Comparison of ENCODE assay signal across 32 cellular contexts in genomic region chr10:14293516-14293915, GRCh38. TPM values are rescaled to one million over a fixed set of nuclear protein-coding genes. Genes with fewer than 3 reads are reported as not detected.
A peak's percentile ranks its signal among the peaks of the same experiment; 100 is the strongest.
DNase-seq lines count a peak whose midpoint lies in the region; ATAC-seq and TF ChIP-seq lines count a peak whose summit lies in the region.
"Had no signal": no experiment of that assay in that cellular context is flagged by ENCODE, and none has a peak within 500 bp of the region (broad histone marks: within the 10 kb centered on the region; RNA-seq: fewer than 3 reads in every experiment).

No MANE protein-coding gene starts in this region.

- peaks cover 0 to 3% (median 0%) of the 10 kb centered on the region in 3 donors for H3K9me3 ChIP-seq in body of pancreas
- H3K9me3 ChIP-seq: SJCRH30 had no signal

- 5 to 17% methylated on average over 3 of the region's 3 CpGs for WGBS in body of pancreas, 2 donors

- no peak overlapping the region for H3K4me3 ChIP-seq in body of pancreas
- H3K4me3 ChIP-seq: A549, GM12878, PC-9, SJCRH30 had no signal

- no peaks in the 10 kb centered on the region for H3K4me1 Mint-ChIP-seq in CD14-positive monocyte

- no peaks in the 10 kb centered on the region for H3K27me3 ChIP-seq in body of pancreas
- H3K27me3 ChIP-seq: SJCRH30 had no signal

- DNase-seq in M059J (ENCODE audit: low read depth) (peak; percentile 42), body of pancreas (no peak), fibroblast of peridontal ligament (ENCODE audit: extremely low read depth) (peak; percentile 65), NCI-H2029 treated with DMSO at 0.1 percent for 48 hours (lab: John Stamatoyannopoulos, UW) (no peak), CD14-positive monocyte (ENCODE audit: low spot score) (no peak), NCI-H187 (lab: John Stamatoyannopoulos, UW) (no peak)
- DNase-seq in activated naive CD4-positive, alpha-beta T cell treated with anti-CD3 and anti-CD28 coated beads, Interleukin-2, amount 50 U/mL, for 72 hours (ENCODE audit: low spot score in 2 of 2): no peak
- DNase-seq: C1 segment of cervical spinal cord; Caco-2; CD8-positive, alpha-beta T cell; DMS 273 treated with DMSO at 0.1 percent for 48 hours; DMS79; EL; GDM1; GOT3; NCI-H1092 treated with DMSO at 0.1 percent for 48 hours; NCI-H1436; NCI-H187 treated with DMSO at 0.1 percent for 48 hours; NCI-H2107; NCI-H446 treated with DMSO at 0.1 percent for 48 hours; NCI-H526; NCI-H82; NK-92 treated with Interleukin-12 subunit alpha and Interleukin-12 subunit beta, amount 100 ng/mL, for 24 hours; PC-9; SJCRH30 had no signal

- peaks cover 8 to 12% of the 10 kb centered on the region in 2 donors for H3K9me3 Mint-ChIP-seq in activated naive CD4-positive, alpha-beta T cell treated with anti-CD3 and anti-CD28 coated beads, Interleukin-2, amount 50 U/mL, for 72 hours
- peaks cover 5 to 22% (median 10%) of the 10 kb centered on the region in 7 donors for H3K9me3 Mint-ChIP-seq in CD14-positive monocyte

- TF ChIP-seq CTCF in body of pancreas (IDR thresholded peaks at IDR 0.05) (no peak), CD14-positive monocyte (IDR thresholded peaks at IDR 0.05) (no peak)

- peaks cover 5 to 7% of the 10 kb centered on the region in 2 donors for H3K36me3 Mint-ChIP-seq in activated naive CD4-positive, alpha-beta T cell treated with anti-CD3 and anti-CD28 coated beads, Interleukin-2, amount 50 U/mL, for 72 hours
- no peaks in the 10 kb centered on the region for H3K36me3 Mint-ChIP-seq in CD14-positive monocyte
- H3K36me3 Mint-ChIP-seq: CD8-positive, alpha-beta T cell; IgD-negative memory B cell had no signal

- peak; percentile 34 for ATAC-seq in body of pancreas
- ATAC-seq in activated naive CD4-positive, alpha-beta T cell treated with anti-CD3 and anti-CD28 coated beads, Interleukin-2, amount 50 U/mL, for 72 hours: no peak
- ATAC-seq: A549; CD8-positive, alpha-beta T cell; GM12878; HCT116; Right ventricle myocardium inferior; SK-N-SH treated with all-trans-retinoic acid at 6 μM for 48 hours had no signal

- H3K36me3 ChIP-seq in body of pancreas (replicated peaks in 1 of 2; ENCODE audit: insufficient read depth in 1 of 2, low read depth in 2 of 2): no peaks in the 10 kb centered on the region
- H3K36me3 ChIP-seq: SJCRH30 had no signal

- H3K27me3 Mint-ChIP-seq in CD14-positive monocyte (ENCODE audit: low read depth in 3 of 3): peaks cover 5 to 8% (median 6%) of the 10 kb centered on the region in 3 donors

- peaks cover 33% of the 10 kb centered on the region for H3K4me1 ChIP-seq in body of pancreas
- H3K4me1 ChIP-seq: A549, SJCRH30 had no signal

- H3K27ac Mint-ChIP-seq in activated naive CD4-positive, alpha-beta T cell treated with anti-CD3 and anti-CD28 coated beads, Interleukin-2, amount 50 U/mL, for 72 hours: no peak overlapping the region
- H3K27ac Mint-ChIP-seq in CD14-positive monocyte: no peak overlapping the region
- H3K27ac Mint-ChIP-seq: CD8-positive, alpha-beta T cell; IgD-negative memory B cell had no signal

- intact Hi-C loops in body of pancreas (cut with DNase I) (no loop called here), CD14-positive monocyte (cut with micrococcal nuclease) (no loop called here)

- H3K27ac ChIP-seq in body of pancreas: no peak overlapping the region
- H3K27ac ChIP-seq: A549, KMS-11, PC-9, SJCRH30 had no signal

- H3K4me3 Mint-ChIP-seq in CD14-positive monocyte: no peak overlapping the region
- H3K4me3 Mint-ChIP-seq: CD8-positive, alpha-beta T cell; IgD-negative memory B cell had no signal

- no peak for TF ChIP-seq POLR2A in body of pancreas (IDR thresholded peaks at IDR 0.05)

RNA-seq across cellular contexts. Expression of gene FRMD4A, which starts 37.2 kb away (rescaled TPM):
- 4.0 and 10.8 TPM in 2 replicates for total RNA-seq in M059J (2014; rRNA removed; shearing (Covaris generic))
- total RNA-seq in body of pancreas: 10 to 100 TPM; 18.9 to 46.1 TPM
- total RNA-seq in activated naive CD4-positive, alpha-beta T cell treated with anti-CD3 and anti-CD28 coated beads, Interleukin-2, amount 50 U/mL, for 72 hours: under 1 TPM; 0.41 to 0.49 TPM
- not detected for polyA plus RNA-seq in CD14-positive monocyte

Comparison
In these comparisons a context has a peak if more than half of its experiments do, and no peak if none do; other contexts are left out.
1. DNase-seq: peak in M059J (single experiment) and fibroblast of peridontal ligament (single experiment); none in body of pancreas (0 of 4), NCI-H2029 treated with DMSO at 0.1 percent for 48 hours (single experiment), activated naive CD4-positive, alpha-beta T cell treated with anti-CD3 and anti-CD28 coated beads, Interleukin-2, amount 50 U/mL, for 72 hours (0 of 2), CD14-positive monocyte (single experiment) and NCI-H187 (0 of 2).